Comparison of ENCODE assay signal across 18 cellular contexts in genomic region chr21:45927851-45928850, GRCh38. TPM values are rescaled to one million over a fixed set of nuclear protein-coding genes. Genes with fewer than 3 reads are reported as not detected.
DNase-seq lines count a peak whose midpoint lies in the region; ATAC-seq, FAIRE-seq and TF ChIP-seq lines count a peak whose summit lies in the region.
"Had no signal": no experiment of that assay in that cellular context is flagged by ENCODE, and none has a peak within 500 bp of the region (broad histone marks: within the 10 kb centered on the region; RNA-seq: fewer than 3 reads in every experiment).

No MANE protein-coding gene starts in this region.

- H3K4me3 ChIP-seq in right lobe of liver = no peak overlapping the region
- H3K4me3 ChIP-seq in HepG2 (replicated peaks in 1 of 3; ENCODE audit: insufficient read depth in 1 of 3, low read depth in 2 of 3, low read length in 3 of 3) = no peak overlapping the region
- no peak overlapping the region for H3K4me3 ChIP-seq in GM23338
- H3K4me3 ChIP-seq in sigmoid colon = no peak overlapping the region
- H3K4me3 ChIP-seq: HAP-1, K562 had no signal

- no peak for TF ChIP-seq EP300 in HepG2 (IDR thresholded peaks at IDR 0.05; ENCODE audit: low read depth in 2 of 2, low read length in 2 of 2)
- no peak for TF ChIP-seq EP300 in HepG2 (CRISPR knock-in tag; IDR thresholded peaks at IDR 0.05; ENCODE audit: borderline replicate concordance)
- TF ChIP-seq EP300 in sigmoid colon (IDR thresholded peaks at IDR 0.05) = no peak

- no peak overlapping the region for H2AFZ ChIP-seq in HepG2 (ENCODE audit: low read length)
- no peak overlapping the region for H2AFZ ChIP-seq in GM23338

- peaks cover 9% of the 10 kb centered on the region; the same call in 2 of the 3 replicates for H3K36me3 Mint-ChIP-seq in GM23338 (ENCODE audit: low read depth)
- H3K36me3 Mint-ChIP-seq: CD14-positive monocyte; CD4-positive, alpha-beta memory T cell had no signal

- no TSS peak for BruUV-seq in HepG2 (replicated peaks; lab: Mats Ljungman, UMichigan)

- no peaks in the 10 kb centered on the region for H3K9me2 ChIP-seq in GM23338 (ENCODE audit: insufficient read depth)

- no peak overlapping the region for H3K27ac ChIP-seq in right lobe of liver
- H3K27ac ChIP-seq in HepG2 (ENCODE audit: extremely low read length, insufficient read depth, low read length) = no peak overlapping the region
- no peak overlapping the region for H3K27ac ChIP-seq in GM23338 (ENCODE audit: low read depth)
- H3K27ac ChIP-seq in sigmoid colon = no peak overlapping the region

- no peak for TF ChIP-seq RAD21 in HepG2 (CRISPR knock-in tag; IDR thresholded peaks at IDR 0.05)

- DNase-seq in right lobe of liver (peak in 2 of 3 donors; percentile 8 to 36), HepG2 (ENCODE audit: low spot score) (no peak), GM23338 (ENCODE audit: low spot score) (no peak), OCI-M2 (lab: John Stamatoyannopoulos, UW; ENCODE audit: unreplicated experiment) (no peak), sigmoid colon (no peak)
- DNase-seq: ACHN; AML-193; Calu3; CD4-positive, alpha-beta memory T cell; DMS79 treated with DMSO at 0.1 percent for 48 hours; GF-D8; IMR-90 had no signal

- peaks cover 3% of the 10 kb centered on the region for H3K27me3 Mint-ChIP-seq in GM23338 (ENCODE audit: insufficient read depth, low read depth, poor library complexity)

- TF ChIP-seq CTCF in right lobe of liver (IDR thresholded peaks at IDR 0.05) (no peak), HepG2 (CRISPR knock-in tag; IDR thresholded peaks at IDR 0.05) (no peak), GM23338 (conservative IDR thresholded peaks at IDR 0.05; ENCODE audit: low read depth in 2 of 2) (no peak), sigmoid colon (IDR thresholded peaks at IDR 0.05) (no peak)

- H3K36me3 ChIP-seq in right lobe of liver (no peaks in the 10 kb centered on the region), HepG2 (replicated peaks in 1 of 2; ENCODE audit: control insufficient read depth in 1 of 2, insufficient read depth in 2 of 2, low read length in 2 of 2) (no peaks in the 10 kb centered on the region), GM23338 (ENCODE audit: insufficient read depth) (no peaks in the 10 kb centered on the region), sigmoid colon (no peaks in the 10 kb centered on the region)
- H3K36me3 ChIP-seq: HAP-1 had no signal

- no peak for FAIRE-seq in HepG2 (lab: Jason Lieb, UNC)
- FAIRE-seq: A204.1, K562 had no signal

- POLR2A ChIA-PET in HepG2 (lab: Yijun Ruan, JAX) = no interaction called here

- no peaks in the 10 kb centered on the region for H3K79me2 ChIP-seq in HepG2 (ENCODE audit: insufficient read depth, low read length)
- H3K79me2 ChIP-seq in GM23338 (replicated peaks; ENCODE audit: insufficient read depth) = no peaks in the 10 kb centered on the region

- H3K27me3 ChIP-seq in right lobe of liver = no peaks in the 10 kb centered on the region
- peaks cover 6 to 38% of the 10 kb centered on the region in 2 experiments for H3K27me3 ChIP-seq in HepG2 (ENCODE audit: control insufficient read depth in 1 of 2, insufficient read depth in 2 of 2, low read length in 2 of 2)
- no peaks in the 10 kb centered on the region for H3K27me3 ChIP-seq in GM23338 (ENCODE audit: insufficient read depth)
- H3K27me3 ChIP-seq in sigmoid colon = no peaks in the 10 kb centered on the region

- intact Hi-C loops in right lobe of liver (cut with DNase I) (no loop called here), HepG2 (cut with micrococcal nuclease; ENCODE audit: unreplicated experiment) (no loop called here), sigmoid colon (cut with DNase I) (no loop called here)

- no peak overlapping the region for H3K4me3 Mint-ChIP-seq in GM23338
- H3K4me3 Mint-ChIP-seq: CD14-positive monocyte; CD4-positive, alpha-beta memory T cell had no signal

- in situ Hi-C loops in HepG2 (cut with HindIII; ENCODE audit: extremely low pct_ligation_motif_present, low pct_unique_long_range_greater_than_20kb) = no loop called here

- H3K4me1 Mint-ChIP-seq in GM23338 = no peaks in the 10 kb centered on the region; the same call in 2 of the 3 replicates
- H3K4me1 Mint-ChIP-seq: CD14-positive monocyte had no signal

- TF ChIP-seq POLR2A in right lobe of liver (IDR thresholded peaks at IDR 0.05) = no peak
- TF ChIP-seq POLR2A in HepG2 (IDR thresholded peaks at IDR 0.05; ENCODE audit: insufficient read depth in 1 of 2, low read depth in 2 of 2, low read length in 2 of 2) = no peak
- TF ChIP-seq POLR2A in sigmoid colon (IDR thresholded peaks at IDR 0.05) = no peak

- H3K27ac Mint-ChIP-seq in GM23338 = no peak overlapping the region

- peak in 1 of 4 donors; percentile 31 for ATAC-seq in right lobe of liver
- ATAC-seq in HepG2 = no peak
- peak; percentile 19; the same call in 2 of the 3 replicates for ATAC-seq in GM23338
- peak; percentile 18 for ATAC-seq in esophagus mucosa
- no peak for ATAC-seq in HG02642 (IDR thresholded peaks at IDR 0.05; ENCODE audit: poor library complexity, unreplicated experiment)
- ATAC-seq: K562 had no signal

- 71% methylated on average over 4 of the region's 34 CpGs for WGBS in right lobe of liver (ENCODE audit: insufficient coverage, low coverage, low lambda C conversion rate, missing lambda C conversion rate)
- 0% methylated on average over 3 of the region's 34 CpGs for WGBS in HepG2 (ENCODE audit: low lambda C conversion rate)
- WGBS in sigmoid colon, 2 donors = 84 to 89% methylated on average over 34 of the region's 34 CpGs

- no peaks in the 10 kb centered on the region for H4K20me1 ChIP-seq in HepG2 (ENCODE audit: insufficient read depth, low read length)
- no peaks in the 10 kb centered on the region for H4K20me1 ChIP-seq in GM23338 (replicated peaks; ENCODE audit: insufficient read depth)

- H3K9me3 ChIP-seq in right lobe of liver = no peaks in the 10 kb centered on the region
- H3K9me3 ChIP-seq in HepG2 (ENCODE audit: low read length) = peaks cover 4% of the 10 kb centered on the region
- H3K9me3 ChIP-seq in sigmoid colon = no peaks in the 10 kb centered on the region
- H3K9me3 ChIP-seq: HAP-1 had no signal

- peaks cover 15% of the 10 kb centered on the region for H3K9me3 Mint-ChIP-seq in GM23338

- H3K4me2 ChIP-seq in HepG2 (ENCODE audit: low read depth, low read length) (no peak overlapping the region), GM23338 (no peak overlapping the region)

- CTCF ChIA-PET in HepG2 (lab: Yijun Ruan, JAX; ENCODE audit: low intra/inter-chr PET ratio, low total read pairs) = no interaction called here

- no peak overlapping the region for H3K9ac ChIP-seq in HepG2 (ENCODE audit: insufficient read depth, low read depth, low read length)

- H3F3A ChIP-seq in GM23338 (replicated peaks; ENCODE audit: low read depth) = no peaks in the 10 kb centered on the region

- H3K4me1 ChIP-seq in right lobe of liver = no peaks in the 10 kb centered on the region
- H3K4me1 ChIP-seq in HepG2 (ENCODE audit: insufficient read depth, low read length) = no peaks in the 10 kb centered on the region
- no peaks in the 10 kb centered on the region for H3K4me1 ChIP-seq in GM23338 (ENCODE audit: insufficient read depth)
- H3K4me1 ChIP-seq in sigmoid colon = peaks cover 0 to 3% (median 0%) of the 10 kb centered on the region in 4 donors
- H3K4me1 ChIP-seq: HAP-1 had no signal

TF ChIP-seq in HepG2, 621 proteins besides CTCF, POLR2A, EP300 and RAD21 (continues in another document):
- no peak for TF ChIP-seq ZNF777 (CRISPR knock-in tag; IDR thresholded peaks at IDR 0.05)
- TF ChIP-seq ZNF883 (CRISPR knock-in tag; IDR thresholded peaks at IDR 0.05; ENCODE audit: not compliant biosample characterization) = no peak
- TF ChIP-seq ZNF629 (CRISPR knock-in tag; conservative IDR thresholded peaks at IDR 0.05) = no peak
- no peak for TF ChIP-seq ESRRA (CRISPR knock-in tag; IDR thresholded peaks at IDR 0.05; ENCODE audit: low read depth)
- no peak for TF ChIP-seq ZNF383 (CRISPR knock-in tag; IDR thresholded peaks at IDR 0.05; ENCODE audit: borderline replicate concordance)

TF ChIP-seq in GM23338, 12 proteins besides CTCF, POLR2A, EP300 and RAD21 (continues in another document):
- no peak for TF ChIP-seq POLR2AphosphoS5 (IDR thresholded peaks at IDR 0.05; ENCODE audit: low read depth)

RNA-seq across cellular contexts. Expression of gene COL6A1, which starts 53.4 kb away (rescaled TPM):
- total RNA-seq in right lobe of liver (10 to 100 TPM; 28.2 to 79.9 (median 51.1) TPM), HepG2 (2016; rRNA removed; fragmentation: Illumina TruSeq; extraction: Trizol) (0.46 and 3.1 TPM in 2 replicates), esophagus mucosa (17.8 TPM), sigmoid colon (1,000 to 10,000 TPM in 2 of 4 donors, 100 to 1,000 TPM in 2; 622 to 1,755 (median 1,184) TPM)
- total RNA-seq in HepG2 (2016; cell fraction: cytosol; rRNA removed; fragmentation: Illumina TruSeq; extraction: Trizol; ENCODE audit: low read depth) = 0.09 and 0.40 TPM in 2 replicates
- 0.55 and 4.3 TPM in 2 replicates for total RNA-seq in HepG2 (2016; cell fraction: insoluble cytoplasmic fraction; rRNA removed; fragmentation: Illumina TruSeq; extraction: Trizol)
- total RNA-seq in HepG2 (2016; cell fraction: membrane; rRNA removed; fragmentation: Illumina TruSeq; extraction: Trizol) = 0.28 and 0.41 TPM in 2 replicates
- 4.1 and 6.4 TPM in 2 replicates for total RNA-seq in HepG2 (2016; cell fraction: nucleus; rRNA removed; fragmentation: Illumina TruSeq; extraction: Trizol)
- polyA plus RNA-seq in HepG2 (2011; rRNA removed) (4.8 and 9.8 TPM in 2 replicates), GM23338 (2016; fragmentation: Nextera tagmentation; extraction: Ambion mirVana) (76.0 and 84.5 TPM in 2 replicates), sigmoid colon (100 to 1,000 TPM in 1 of 3 donors, 10 to 100 TPM in 2; 14.3 to 131 (median 28.2) TPM)
- polyA plus RNA-seq in HepG2 (2011; cell fraction: cytosol; rRNA removed) = 2.4 TPM in 2 replicates
- polyA plus RNA-seq in HepG2 (2011; cell fraction: nucleus; rRNA removed) = 190 and 201 TPM in 2 replicates
- 10.0 and 14.2 TPM in 2 replicates for polyA plus RNA-seq in HepG2 (2012)
- 0.17 TPM in 2 replicates for polyA plus RNA-seq in HepG2 (2016; cell fraction: cytosol; fragmentation: Illumina TruSeq; extraction: Trizol; ENCODE audit: low read depth)
- 0.58 and 1.7 TPM in 2 replicates for polyA plus RNA-seq in HepG2 (2016; cell fraction: insoluble cytoplasmic fraction; fragmentation: Illumina TruSeq; extraction: Trizol; ENCODE audit: low read depth)
- 0.13 and 0.28 TPM in 2 replicates for polyA plus RNA-seq in HepG2 (2016; cell fraction: membrane; fragmentation: Illumina TruSeq; extraction: Trizol; ENCODE audit: low read depth)
- polyA plus RNA-seq in HepG2 (2016; cell fraction: nucleus; fragmentation: Illumina TruSeq; extraction: Trizol; ENCODE audit: insufficient read depth, low read depth) = 20.5 and 25.0 TPM in 2 replicates
- 0.07 and 11.2 TPM in 2 replicates for polyA minus RNA-seq in HepG2 (2011; rRNA and poly(A)+ RNA removed; ENCODE audit: low replicate concordance)
- polyA minus RNA-seq in HepG2 (2011; cell fraction: cytosol; rRNA and poly(A)+ RNA removed) = 1.1 and 1.8 TPM in 2 replicates
- polyA minus RNA-seq in HepG2 (2011; cell fraction: nucleus; rRNA and poly(A)+ RNA removed) = 3.9 and 6.7 TPM in 2 replicates
- 151 and 180 TPM in 2 replicates for total RNA-seq in GM23338 (2014; rRNA removed; shearing (Covaris generic))

Comparison
In these comparisons a context has a peak if more than half of its experiments do, and no peak if none do; other contexts are left out.
1. DNase-seq: peak in right lobe of liver (2 of 3); none in HepG2 (single experiment), GM23338 (single experiment), OCI-M2 (single experiment) and sigmoid colon (single experiment).
2. ATAC-seq: peak in GM23338 (single experiment) and esophagus mucosa (single experiment); none in HepG2 (single experiment) and HG02642 (single experiment).